ENCODE assay signal across 10 cellular contexts in genomic region chr3:196637941-196638340, GRCh38. TPM values are rescaled to one million over a fixed set of nuclear protein-coding genes. Genes with fewer than 3 reads are reported as not detected.
DNase-seq lines count a peak whose midpoint lies in the region; ATAC-seq and TF ChIP-seq lines count a peak whose summit lies in the region.
"Not testable (repeated sequence)": the region's sequence is repeated elsewhere in the genome, so short reads cannot be mapped to it uniquely, and the experiment has no call there.
"Had no signal": no experiment of that assay in that cellular context is flagged by ENCODE, and none has a peak within 500 bp of the region (broad histone marks: within the 10 kb centered on the region; RNA-seq: fewer than 3 reads in every experiment).

No MANE protein-coding gene starts in this region.

- ATAC-seq in DND-41 (ENCODE audit: insufficient read depth, low read depth); activated T-helper 17 cell treated with anti-CD3 and anti-CD28 coated beads, Interleukin-2, amount 50 U/mL, for 72 hours (replicated peaks); central memory CD8-positive, alpha-beta T cell (replicated peaks; ENCODE audit: extremely low read depth, poor library complexity, severe bottlenecking); memory B cell (ENCODE audit: low read depth); stimulated activated naive B cell treated with anti-CD40 and anti-IgM and Interleukin-4, amounts not matched to agents 10 μg/mL and 1 μg/mL and 100 μg/mL, for 72 hours (replicated peaks): not testable (repeated sequence)

- not testable (repeated sequence) for H3K9me3 Mint-ChIP-seq in T-helper 1 cell treated with Interleukin-12 subunit alpha and Interleukin-12 subunit beta and Interleukin-4 antibody, amounts not matched to agents 30 μg/mL and 1 μg/mL, for 36 hours; activated T-helper 17 cell treated with anti-CD3 and anti-CD28 coated beads, Interleukin-2, amount 50 U/mL, for 72 hours; central memory CD8-positive, alpha-beta T cell; memory B cell; stimulated activated naive B cell treated with anti-CD40 and anti-IgM and Interleukin-4, amounts not matched to agents 10 μg/mL and 1 μg/mL and 100 μg/mL, for 72 hours

- H3K36me3 ChIP-seq in BLaER1 = not testable (repeated sequence)
- H3K36me3 ChIP-seq in DND-41 (ENCODE audit: insufficient read depth, low read length) = peaks cover 37% of the 10 kb centered on the region

- not testable (repeated sequence) for H3K9me3 ChIP-seq in BLaER1; DND-41 (ENCODE audit: insufficient read depth, low read length, severe bottlenecking)

- not testable (repeated sequence) for H3K27me3 Mint-ChIP-seq in T-helper 1 cell treated with Interleukin-12 subunit alpha and Interleukin-12 subunit beta and Interleukin-4 antibody, amounts not matched to agents 30 μg/mL and 1 μg/mL, for 36 hours (ENCODE audit: low read depth); activated T-helper 17 cell treated with anti-CD3 and anti-CD28 coated beads, Interleukin-2, amount 50 U/mL, for 72 hours; central memory CD8-positive, alpha-beta T cell; memory B cell; stimulated activated naive B cell treated with anti-CD40 and anti-IgM and Interleukin-4, amounts not matched to agents 10 μg/mL and 1 μg/mL and 100 μg/mL, for 72 hours

- H3K4me1 ChIP-seq in BLaER1 = peaks cover 73% of the 10 kb centered on the region
- peaks cover 92% of the 10 kb centered on the region for H3K4me1 ChIP-seq in DND-41 (ENCODE audit: insufficient read depth, low read length)

- H3K4me3 Mint-ChIP-seq in T-helper 1 cell treated with Interleukin-12 subunit alpha and Interleukin-12 subunit beta and Interleukin-4 antibody, amounts not matched to agents 30 μg/mL and 1 μg/mL, for 36 hours = peak overlapping the region; percentile 51
- peak overlapping the region; percentile 99 for H3K4me3 Mint-ChIP-seq in activated T-helper 17 cell treated with anti-CD3 and anti-CD28 coated beads, Interleukin-2, amount 50 U/mL, for 72 hours
- peak overlapping the region; percentile 92 for H3K4me3 Mint-ChIP-seq in central memory CD8-positive, alpha-beta T cell
- not testable (repeated sequence) for H3K4me3 Mint-ChIP-seq in memory B cell
- peak overlapping the region; percentile 54 to 80 for H3K4me3 Mint-ChIP-seq in stimulated activated naive B cell treated with anti-CD40 and anti-IgM and Interleukin-4, amounts not matched to agents 10 μg/mL and 1 μg/mL and 100 μg/mL, for 72 hours

- H2AFZ ChIP-seq in DND-41 (ENCODE audit: low read depth, low read length) = not testable (repeated sequence)

- H3K9ac ChIP-seq in BLaER1 = not testable (repeated sequence)
- H3K9ac ChIP-seq in DND-41 (ENCODE audit: low read depth, low read length) = peak overlapping the region; percentile 92

- not testable (repeated sequence) for H3K27me3 ChIP-seq in BLaER1; DND-41 (ENCODE audit: insufficient read depth, low read length, poor library complexity)

- peaks cover 95% of the 10 kb centered on the region for H3K79me2 ChIP-seq in DND-41 (ENCODE audit: insufficient read depth, low read length)

- not testable (repeated sequence) for H3K36me3 Mint-ChIP-seq in T-helper 1 cell treated with Interleukin-12 subunit alpha and Interleukin-12 subunit beta and Interleukin-4 antibody, amounts not matched to agents 30 μg/mL and 1 μg/mL, for 36 hours (ENCODE audit: low read depth); central memory CD8-positive, alpha-beta T cell (ENCODE audit: insufficient read depth); memory B cell
- H3K36me3 Mint-ChIP-seq in activated T-helper 17 cell treated with anti-CD3 and anti-CD28 coated beads, Interleukin-2, amount 50 U/mL, for 72 hours (ENCODE audit: low read depth) = peaks cover 27% of the 10 kb centered on the region
- H3K36me3 Mint-ChIP-seq in stimulated activated naive B cell treated with anti-CD40 and anti-IgM and Interleukin-4, amounts not matched to agents 10 μg/mL and 1 μg/mL and 100 μg/mL, for 72 hours = peaks cover 26 to 58% of the 10 kb centered on the region in 2 donors

- not testable (repeated sequence) for H3K4me3 ChIP-seq in BLaER1
- H3K4me3 ChIP-seq in DND-41 (ENCODE audit: low read depth in 1 of 2, low read length in 2 of 2) = peak overlapping the region in 1 of 2 experiments; percentile 25; a peak in 2 of 4 replicates

- not testable (repeated sequence) for H3K27ac ChIP-seq in BLaER1
- peak overlapping the region; percentile 99 for H3K27ac ChIP-seq in DND-41 (ENCODE audit: low read length)

- TF ChIP-seq CTCF in DND-41 (IDR thresholded peaks at IDR 0.05; ENCODE audit: borderline replicate concordance, extremely low read depth, low read length, poor library complexity, severe bottlenecking) = not testable (repeated sequence)

- H3K27ac Mint-ChIP-seq in T-helper 1 cell treated with Interleukin-12 subunit alpha and Interleukin-12 subunit beta and Interleukin-4 antibody, amounts not matched to agents 30 μg/mL and 1 μg/mL, for 36 hours = peak overlapping the region; percentile 23
- peak overlapping the region; percentile 79 for H3K27ac Mint-ChIP-seq in activated T-helper 17 cell treated with anti-CD3 and anti-CD28 coated beads, Interleukin-2, amount 50 U/mL, for 72 hours
- H3K27ac Mint-ChIP-seq in central memory CD8-positive, alpha-beta T cell (ENCODE audit: low read depth) = not testable (repeated sequence)
- peak overlapping the region; percentile 97 for H3K27ac Mint-ChIP-seq in memory B cell
- H3K27ac Mint-ChIP-seq in stimulated activated naive B cell treated with anti-CD40 and anti-IgM and Interleukin-4, amounts not matched to agents 10 μg/mL and 1 μg/mL and 100 μg/mL, for 72 hours = peak overlapping the region; percentile 93

- DNase-seq in DND-41 = peak; percentile 38
- DNase-seq in MV-4-11 (lab: John Stamatoyannopoulos, UW) = peak; percentile 48
- not testable (repeated sequence) for DNase-seq in central memory CD8-positive, alpha-beta T cell (ENCODE audit: low spot score in 2 of 2); memory B cell (ENCODE audit: low spot score in 2 of 2); stimulated activated naive B cell treated with anti-CD40 and anti-IgM and Interleukin-4, amounts not matched to agents 10 μg/mL and 1 μg/mL and 100 μg/mL, for 72 hours

- H3K4me2 ChIP-seq in BLaER1 = peak overlapping the region; percentile 98
- peak overlapping the region; percentile 80 for H3K4me2 ChIP-seq in DND-41 (ENCODE audit: insufficient read depth, low read length)

- H4K20me1 ChIP-seq in BLaER1 (peaks cover 20% of the 10 kb centered on the region), DND-41 (ENCODE audit: insufficient read depth, low read length) (peaks cover 12% of the 10 kb centered on the region; the same call in 1 of the 2 replicates)

- H3K4me1 Mint-ChIP-seq in T-helper 1 cell treated with Interleukin-12 subunit alpha and Interleukin-12 subunit beta and Interleukin-4 antibody, amounts not matched to agents 30 μg/mL and 1 μg/mL, for 36 hours (ENCODE audit: low read depth) = peaks cover 56% of the 10 kb centered on the region
- H3K4me1 Mint-ChIP-seq in activated T-helper 17 cell treated with anti-CD3 and anti-CD28 coated beads, Interleukin-2, amount 50 U/mL, for 72 hours = peaks cover 32% of the 10 kb centered on the region
- peaks cover 74% of the 10 kb centered on the region for H3K4me1 Mint-ChIP-seq in central memory CD8-positive, alpha-beta T cell
- peaks cover 53% of the 10 kb centered on the region for H3K4me1 Mint-ChIP-seq in memory B cell
- H3K4me1 Mint-ChIP-seq in stimulated activated naive B cell treated with anti-CD40 and anti-IgM and Interleukin-4, amounts not matched to agents 10 μg/mL and 1 μg/mL and 100 μg/mL, for 72 hours = peaks cover 55 to 95% of the 10 kb centered on the region in 2 donors

RNA-seq across cellular contexts. Expression of gene NRROS, which starts 1.6 kb away (rescaled TPM):
- total RNA-seq in activated T-helper 17 cell treated with anti-CD3 and anti-CD28 coated beads, Interleukin-2, amount 50 U/mL, for 72 hours = 10 to 100 TPM; 26.5 to 42.3 TPM
- total RNA-seq: A172, SJCRH30 had no signal
